Comparison of ENCODE assay signal across 15 cellular contexts in the genomic region with DNA sequence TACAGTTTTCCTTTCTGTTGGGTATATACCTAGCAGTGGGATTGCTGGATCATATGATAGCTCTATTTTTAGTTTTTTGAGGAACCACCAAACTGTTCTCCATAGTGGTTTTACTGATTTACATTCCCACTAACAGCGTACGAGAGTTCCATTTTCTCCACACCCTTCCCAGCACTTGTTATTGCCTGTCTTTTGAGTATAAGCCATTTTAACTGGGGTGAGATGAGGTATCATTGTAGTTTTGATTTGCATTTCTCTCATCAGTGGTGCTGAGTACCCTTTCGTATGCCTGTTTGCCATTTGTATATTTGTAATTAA. TPM values are rescaled to one million over a fixed set of nuclear protein-coding genes. Genes with fewer than 3 reads are reported as not detected.
DNase-seq lines count a peak whose midpoint lies in the region; ATAC-seq and TF ChIP-seq lines count a peak whose summit lies in the region.
"Had no signal": no experiment of that assay in that cellular context is flagged by ENCODE, and none has a peak within 500 bp of the region (broad histone marks: within the 10 kb centered on the region; RNA-seq: fewer than 3 reads in every experiment).

No MANE protein-coding gene starts in this region.

- peaks cover 0 to 30% (median 12%) of the 10 kb centered on the region in 11 experiments; a peak in 15 of 22 replicates for H3K9me3 ChIP-seq in BLaER1 treated with 17β-estradiol and CSF1 and Interleukin-3, amounts not matched to agents 10 nM and 100 nM (replicated peaks in 1 of 11)
- no peaks in the 10 kb centered on the region for H3K9me3 ChIP-seq in IMR-90 (ENCODE audit: control insufficient read depth, insufficient read depth, low read length)
- no peaks in the 10 kb centered on the region for H3K9me3 ChIP-seq in muscle layer of duodenum (ENCODE audit: control insufficient read depth in 1 of 2, low read length in 2 of 2)
- H3K9me3 ChIP-seq: left lung had no signal

- peak overlapping the region in 8 of 10 experiments; percentile 9 to 89 (median 50); a peak in 7 of 20 replicates for H3K4me3 ChIP-seq in BLaER1 treated with 17β-estradiol and CSF1 and Interleukin-3, amounts not matched to agents 10 nM and 100 nM
- H3K4me3 ChIP-seq in IMR-90 (ENCODE audit: insufficient read depth, low read depth, low read length) (no peak overlapping the region), muscle layer of duodenum (ENCODE audit: low read depth in 1 of 2, low read length in 2 of 2) (no peak overlapping the region)

- no TSS peak for BruUV-seq in IMR-90 (replicated peaks; lab: Mats Ljungman, UMichigan)

- H4K20me1 ChIP-seq in BLaER1 treated with 17β-estradiol and CSF1 and Interleukin-3, amounts not matched to agents 10 nM and 100 nM: no peaks in the 10 kb centered on the region
- H4K20me1 ChIP-seq in IMR-90 (ENCODE audit: insufficient read depth, low read length): no peaks in the 10 kb centered on the region; the same call in 1 of the 2 replicates

- H3K27ac ChIP-seq in BLaER1 treated with 17β-estradiol and CSF1 and Interleukin-3, amounts not matched to agents 10 nM and 100 nM: peak overlapping the region; percentile 89 to 99 (median 96)
- H3K27ac ChIP-seq in IMR-90 (ENCODE audit: insufficient read depth, low read length) (no peak overlapping the region), muscle layer of duodenum (ENCODE audit: low read length) (peak overlapping the region; percentile 51)
- H3K27ac ChIP-seq: C4-2B had no signal

- peaks cover 27 to 68% (median 51%) of the 10 kb centered on the region in 10 experiments for H3K4me1 ChIP-seq in BLaER1 treated with 17β-estradiol and CSF1 and Interleukin-3, amounts not matched to agents 10 nM and 100 nM
- H3K4me1 ChIP-seq in IMR-90 (ENCODE audit: control insufficient read depth, insufficient read depth, low read length) (peaks cover 2% of the 10 kb centered on the region; the same call in 1 of the 2 replicates), muscle layer of duodenum (ENCODE audit: control insufficient read depth in 1 of 2, insufficient read depth in 2 of 2, low read length in 2 of 2) (no peaks in the 10 kb centered on the region)

- no peak overlapping the region; the same call in 1 of the 2 replicates for H3K23ac ChIP-seq in IMR-90 (ENCODE audit: low read depth, low read length)

- 0 out of 2 replicates have a peak overlapping the region, but pooled peaks have one; percentile 28 for H2AK5ac ChIP-seq in IMR-90 (ENCODE audit: low read depth, low read length)

- H3K56ac ChIP-seq in IMR-90 (ENCODE audit: extremely low read depth, insufficient read depth, low read length): no peak overlapping the region

- H3K9me1 ChIP-seq in IMR-90 (ENCODE audit: insufficient read depth, low read length): no peaks in the 10 kb centered on the region; the same call in 1 of the 2 replicates

- intact Hi-C loops in IMR-90 (cut with micrococcal nuclease): no loop called here

- peak overlapping the region; percentile 88 for H3K27ac Mint-ChIP-seq in activated CD4-positive, alpha-beta memory T cell treated with anti-CD3 and anti-CD28 coated beads, Interleukin-2, amount 10 ng/mL, durations not matched to agents 7 days and 5 days
- H3K27ac Mint-ChIP-seq: progenitor cell of endocrine pancreas had no signal

- dilution Hi-C loops in IMR-90 (cut with HindIII; ENCODE audit: low sequenced_read_pairs, unreplicated experiment): no loop called here

- peaks cover 38% of the 10 kb centered on the region for H3K4me1 Mint-ChIP-seq in activated CD4-positive, alpha-beta memory T cell treated with anti-CD3 and anti-CD28 coated beads, Interleukin-2, amount 10 ng/mL, durations not matched to agents 7 days and 5 days

- no CpG with 5 or more reads among the region's 3 CpGs for WGBS in IMR-90 (ENCODE audit: extremely low coverage in 2 of 2, insufficient read length in 1 of 2), 2 experiments

- no peaks in the 10 kb centered on the region for H3K9me3 Mint-ChIP-seq in activated CD4-positive, alpha-beta memory T cell treated with anti-CD3 and anti-CD28 coated beads, Interleukin-2, amount 10 ng/mL, durations not matched to agents 7 days and 5 days

- CTCF ChIA-PET in IMR-90 (lab: Yijun Ruan, JAX): no interaction called here
- CTCF ChIA-PET in activated CD4-positive, alpha-beta memory T cell treated with anti-CD3 and anti-CD28 coated beads, Interleukin-2, amount 10 ng/mL, durations not matched to agents 7 days and 5 days (lab: Charles Lee): no interaction called here

- in situ Hi-C loops in IMR-90 (cut with MboI; ENCODE audit: low sequenced_read_pairs): no loop called here

- H3K36me3 Mint-ChIP-seq in activated CD4-positive, alpha-beta memory T cell treated with anti-CD3 and anti-CD28 coated beads, Interleukin-2, amount 10 ng/mL, durations not matched to agents 7 days and 5 days (ENCODE audit: low read depth): peaks cover 68% of the 10 kb centered on the region

- no peak for TF ChIP-seq RAD21 in IMR-90 (IDR thresholded peaks at IDR 0.05; ENCODE audit: low read length)

- H4K8ac ChIP-seq in IMR-90 (ENCODE audit: low read depth in 2 of 2, low read length in 2 of 2): no peak overlapping the region

- H3K18ac ChIP-seq in IMR-90 (ENCODE audit: low read depth, low read length): no peak overlapping the region

- no peak overlapping the region for H2AK9ac ChIP-seq in IMR-90 (replicated peaks; ENCODE audit: low read depth, low read length, poor library complexity)

- no peak overlapping the region for H2AFZ ChIP-seq in IMR-90 (replicated peaks; ENCODE audit: low read length, poor library complexity)

- ATAC-seq in IMR-90 (ENCODE audit: low read depth) (no peak), HG03039 (IDR thresholded peaks at IDR 0.05; ENCODE audit: unreplicated experiment) (no peak), HG02885 (IDR thresholded peaks at IDR 0.05; ENCODE audit: poor library complexity, unreplicated experiment) (no peak)

- no peak for DNase-seq in IMR-90
- DNase-seq in activated CD4-positive, alpha-beta memory T cell treated with anti-CD3 and anti-CD28 coated beads, Interleukin-2, amount 10 ng/mL, durations not matched to agents 7 days and 5 days: no peak
- no peak for DNase-seq in NCI-H524 treated with DMSO at 0.1 percent for 48 hours (lab: John Stamatoyannopoulos, UW)
- no peak for DNase-seq in activated CD4-positive, CD25-positive, alpha-beta regulatory T cell treated with anti-CD3 and anti-CD28 coated beads, Interleukin-2, amount 50 U/mL, for 72 hours
- DNase-seq: amygdala, glutamatergic neuron, H7, left lung had no signal

- POLR2A ChIA-PET in IMR-90 (lab: Charles Lee; ENCODE audit: unreplicated experiment): no interaction called here
- POLR2A ChIA-PET in activated CD4-positive, alpha-beta memory T cell treated with anti-CD3 and anti-CD28 coated beads, Interleukin-2, amount 10 ng/mL, durations not matched to agents 7 days and 5 days (lab: Charles Lee): interaction anchor here (1.4 to 2.1 kb wide), 4 partner anchors 173 to 505 kb away, joined by 5 to 10 read pairs (median 5); no protein-coding TSS in a partner anchor

- H3K27me3 ChIP-seq in BLaER1 treated with 17β-estradiol and CSF1 and Interleukin-3, amounts not matched to agents 10 nM and 100 nM: no peaks in the 10 kb centered on the region
- H3K27me3 ChIP-seq in IMR-90 (ENCODE audit: control insufficient read depth, insufficient read depth, low read length): no peaks in the 10 kb centered on the region
- H3K27me3 ChIP-seq in muscle layer of duodenum (ENCODE audit: low read depth, low read length): no peaks in the 10 kb centered on the region
- H3K27me3 ChIP-seq: left lung had no signal

- no peak overlapping the region for H2BK120ac ChIP-seq in IMR-90 (ENCODE audit: low read depth, low read length)

- H3K4me3 Mint-ChIP-seq in activated CD4-positive, alpha-beta memory T cell treated with anti-CD3 and anti-CD28 coated beads, Interleukin-2, amount 10 ng/mL, durations not matched to agents 7 days and 5 days: peak overlapping the region; percentile 83

- H3K9ac ChIP-seq in BLaER1 treated with 17β-estradiol and CSF1 and Interleukin-3, amounts not matched to agents 10 nM and 100 nM: peak overlapping the region; percentile 64 to 93 (median 82)
- no peak overlapping the region for H3K9ac ChIP-seq in IMR-90 (ENCODE audit: low read depth, low read length)

- no peak overlapping the region for H4K91ac ChIP-seq in IMR-90 (ENCODE audit: insufficient read depth, low read depth, low read length)

- TF ChIP-seq POLR2A in IMR-90 (IDR thresholded peaks at IDR 0.05; ENCODE audit: low read depth, low read length): no peak

- H3K4me2 ChIP-seq in BLaER1 treated with 17β-estradiol and CSF1 and Interleukin-3, amounts not matched to agents 10 nM and 100 nM: peak overlapping the region in 10 of 11 experiments; percentile 8 to 98 (median 28); a peak in 13 of 22 replicates
- no peak overlapping the region for H3K4me2 ChIP-seq in IMR-90 (ENCODE audit: low read depth, low read length)

- H2BK5ac ChIP-seq in IMR-90 (ENCODE audit: low read depth, low read length, poor library complexity, severe bottlenecking): no peak overlapping the region

- no peak for TF ChIP-seq CTCF in IMR-90 (conservative IDR thresholded peaks at IDR 0.05; ENCODE audit: low read depth, low read length)

- H3K4ac ChIP-seq in IMR-90 (ENCODE audit: low read depth, low read length): no peak overlapping the region; the same call in 1 of the 2 replicates

- H3K14ac ChIP-seq in IMR-90 (replicated peaks; ENCODE audit: low read depth, low read length): 0 out of 2 replicates have a peak overlapping the region, but pooled peaks have one; percentile 21

- H2BK15ac ChIP-seq in IMR-90 (ENCODE audit: low read depth, low read length): peak overlapping the region; percentile 9; the same call in 1 of the 3 replicates

- peaks cover 0 to 58% (median 31%) of the 10 kb centered on the region in 11 experiments; a peak in 16 of 22 replicates for H3K36me3 ChIP-seq in BLaER1 treated with 17β-estradiol and CSF1 and Interleukin-3, amounts not matched to agents 10 nM and 100 nM
- H3K36me3 ChIP-seq in IMR-90 (ENCODE audit: control insufficient read depth, insufficient read depth, low read length) (no peaks in the 10 kb centered on the region; the same call in 1 of the 2 replicates), muscle layer of duodenum (ENCODE audit: control insufficient read depth in 1 of 2, insufficient read depth in 2 of 2, low read length in 2 of 2) (peaks cover 0 to 5% of the 10 kb centered on the region in 2 donors)
- H3K36me3 ChIP-seq: left lung had no signal

- H3K79me1 ChIP-seq in IMR-90 (ENCODE audit: low read depth in 1 of 2, low read length in 2 of 2): peaks cover 5 to 32% of the 10 kb centered on the region in 2 experiments; a peak in 3 of 4 replicates

- H2BK20ac ChIP-seq in IMR-90 (ENCODE audit: low read depth, low read length): 0 out of 2 replicates have a peak overlapping the region, but pooled peaks have one; percentile 43

- no peaks in the 10 kb centered on the region for H3K27me3 Mint-ChIP-seq in activated CD4-positive, alpha-beta memory T cell treated with anti-CD3 and anti-CD28 coated beads, Interleukin-2, amount 10 ng/mL, durations not matched to agents 7 days and 5 days
- H3K27me3 Mint-ChIP-seq: progenitor cell of endocrine pancreas had no signal

- H4K5ac ChIP-seq in IMR-90 (ENCODE audit: low read depth, low read length): no peak overlapping the region

RNA-seq across cellular contexts. Expression of gene EVI2B, which starts 0.9 kb away (rescaled TPM):
- under 0.01 TPM in 2 replicates for total RNA-seq in IMR-90 (2012; rRNA removed)
- polyA plus RNA-seq in IMR-90 (2012; rRNA removed): 0.17 and 0.24 TPM in 2 replicates
- polyA plus RNA-seq in IMR-90 (2012; cell fraction: cytosol; rRNA removed): 0.02 and 0.05 TPM in 2 replicates
- polyA plus RNA-seq in IMR-90 (2012; cell fraction: nucleus; rRNA removed; ENCODE audit: low replicate concordance): 0.09 TPM in 1 of 2 replicates, not detected in the other
- total RNA-seq in activated CD4-positive, alpha-beta memory T cell treated with anti-CD3 and anti-CD28 coated beads, Interleukin-2, amount 10 ng/mL, durations not matched to agents 7 days and 5 days: 100 to 1,000 TPM; 109 TPM
- total RNA-seq: H7, progenitor cell of endocrine pancreas had no signal

RNA-seq across cellular contexts. Expression of gene EVI2A, which starts 6.7 kb away (rescaled TPM):
- total RNA-seq in IMR-90 (2012; rRNA removed): 0.90 and 1.7 TPM in 2 replicates
- polyA plus RNA-seq in IMR-90 (2012; rRNA removed): 0.40 and 0.50 TPM in 2 replicates
- 0.02 TPM in 1 of 2 replicates, not detected in the other for polyA plus RNA-seq in IMR-90 (2012; cell fraction: cytosol; rRNA removed)
- 0.09 TPM in 1 of 2 replicates, not detected in the other for polyA plus RNA-seq in IMR-90 (2012; cell fraction: nucleus; rRNA removed; ENCODE audit: low replicate concordance)
- 100 to 1,000 TPM; 109 to 110 TPM for total RNA-seq in activated CD4-positive, alpha-beta memory T cell treated with anti-CD3 and anti-CD28 coated beads, Interleukin-2, amount 10 ng/mL, durations not matched to agents 7 days and 5 days
- total RNA-seq: H7, progenitor cell of endocrine pancreas had no signal

RNA-seq across cellular contexts. Expression of gene OMG, which starts 17.7 kb away (rescaled TPM):
- total RNA-seq in IMR-90 (2012; rRNA removed): 0.18 TPM in 1 of 2 replicates, not detected in the other
- polyA plus RNA-seq in IMR-90 (2012; rRNA removed): not detected in 2 replicates
- 0.13 TPM in 1 of 2 replicates, not detected in the other for polyA plus RNA-seq in IMR-90 (2012; cell fraction: cytosol; rRNA removed)
- not detected in 2 replicates for polyA plus RNA-seq in IMR-90 (2012; cell fraction: nucleus; rRNA removed; ENCODE audit: low replicate concordance)
- under 1 TPM; 0.55 to 0.65 TPM for total RNA-seq in activated CD4-positive, alpha-beta memory T cell treated with anti-CD3 and anti-CD28 coated beads, Interleukin-2, amount 10 ng/mL, durations not matched to agents 7 days and 5 days
- total RNA-seq: H7, progenitor cell of endocrine pancreas, RPMI7951 had no signal

Comparison
In these comparisons a context has a peak if more than half of its experiments do, and no peak if none do; other contexts are left out.
1. H3K4me3 ChIP-seq: peak in BLaER1 treated with 17β-estradiol and CSF1 and Interleukin-3, amounts not matched to agents 10 nM and 100 nM (8 of 10); none in IMR-90 (single experiment) and muscle layer of duodenum (0 of 2).
2. RNA of gene EVI2B, which starts 0.9 kb away (total RNA-seq): 109 TPM in activated CD4-positive, alpha-beta memory T cell treated with anti-CD3 and anti-CD28 coated beads, Interleukin-2, amount 10 ng/mL, durations not matched to agents 7 days and 5 days; under 0.01 TPM in IMR-90; every median in the first group is over 100 times any median in the second.
3. RNA of gene EVI2A, which starts 6.7 kb away (total RNA-seq): 109 to 110 TPM in activated CD4-positive, alpha-beta memory T cell treated with anti-CD3 and anti-CD28 coated beads, Interleukin-2, amount 10 ng/mL, durations not matched to agents 7 days and 5 days; 0.90 to 1.7 TPM in IMR-90; every median in the first group is over 10 times any median in the second.